ENCODE assay signal across 8 cellular contexts in genomic region chr3:196502775-196503181, GRCh38. TPM values are rescaled to one million over a fixed set of nuclear protein-coding genes. Genes with fewer than 3 reads are reported as not detected.
DNase-seq lines count a peak whose midpoint lies in the region; TF ChIP-seq lines count a peak whose summit lies in the region.

No MANE protein-coding gene starts in this region.

- peak overlapping the region; percentile 98 for H3K18ac ChIP-seq in trophoblast cell (ENCODE audit: low read length)

- H3K9me2 ChIP-seq in SU-DHL-6 (replicated peaks; ENCODE audit: insufficient read depth, low read length) = no peaks in the 10 kb centered on the region

- intact Hi-C loops in cardiac septum (cut with DNase I) = loop anchor here (1.0 to 2.0 kb wide), 2 partner anchors 70 to 215 kb away; partner anchors contain the start of genes PCYT1A and UBXN7

- H4K8ac ChIP-seq in trophoblast cell (ENCODE audit: low read depth, low read length) = peak overlapping the region; percentile 94

- H3K9ac ChIP-seq in SU-DHL-6 (ENCODE audit: low read length) = peak overlapping the region; percentile 84
- peak overlapping the region; percentile 83 for H3K9ac ChIP-seq in trophoblast cell (ENCODE audit: low read length)

- peak overlapping the region; percentile 88 for H2AK5ac ChIP-seq in trophoblast cell (ENCODE audit: low read length)

- H2AFZ ChIP-seq in SU-DHL-6 (ENCODE audit: low read depth, low read length, severe bottlenecking) (no peak overlapping the region), trophoblast cell (ENCODE audit: insufficient read depth, low read length, poor library complexity) (peak overlapping the region; percentile 99)

- peaks cover 4% of the 10 kb centered on the region for H3F3A ChIP-seq in SU-DHL-6 (ENCODE audit: insufficient read depth)

- H3K27me3 ChIP-seq in SU-DHL-6 (ENCODE audit: low read length) = no peaks in the 10 kb centered on the region
- no peaks in the 10 kb centered on the region for H3K27me3 ChIP-seq in trophoblast cell (ENCODE audit: insufficient read depth, low read length)

- H4K12ac ChIP-seq in trophoblast cell (ENCODE audit: low read depth, low read length) = peak overlapping the region; percentile 91

- DNase-seq in AG10803 (ENCODE audit: low read depth) (peak; percentile 85), GM19238 (ENCODE audit: insufficient read length, low spot score) (peak; percentile 16), HT-29 (ENCODE audit: low spot score) (peak; percentile 65), cardiac septum (ENCODE audit: low spot score) (peak; percentile 80), trophoblast cell (peak; percentile 39 to 73)

- peak overlapping the region; percentile 94 for H3K4me3 ChIP-seq in AG10803 (ENCODE audit: low read length)
- peak overlapping the region; percentile 63 for H3K4me3 ChIP-seq in SU-DHL-6 (ENCODE audit: insufficient read depth, low read length, poor library complexity, severe bottlenecking)
- H3K4me3 ChIP-seq in trophoblast cell (ENCODE audit: low read depth, low read length) = peak overlapping the region; percentile 84
- H3K4me3 ChIP-seq in urinary bladder (ENCODE audit: low read depth, low read length) = peak overlapping the region; percentile 87

- peak overlapping the region; percentile 96 for H2BK120ac ChIP-seq in trophoblast cell (ENCODE audit: insufficient read depth, low read length, poor library complexity)

- TF ChIP-seq CTCF in AG10803 (conservative IDR thresholded peaks at IDR 0.05; ENCODE audit: low read length) = no peak; the same call in 1 of the 2 replicates
- no peak for TF ChIP-seq CTCF in SU-DHL-6 (IDR thresholded peaks at IDR 0.05; ENCODE audit: insufficient read depth, low read length, poor library complexity, severe bottlenecking)

- peak overlapping the region; percentile 99 for H3K4ac ChIP-seq in trophoblast cell (ENCODE audit: low read depth, low read length)

- H3K36me3 ChIP-seq in SU-DHL-6 (ENCODE audit: low read length) = peaks cover 6% of the 10 kb centered on the region; the same call in 1 of the 2 replicates
- H3K36me3 ChIP-seq in trophoblast cell (ENCODE audit: control insufficient read depth in 1 of 2, insufficient read depth in 2 of 2, low read length in 2 of 2) = no peaks in the 10 kb centered on the region
- no peaks in the 10 kb centered on the region for H3K36me3 ChIP-seq in urinary bladder (ENCODE audit: insufficient read depth)

- peak overlapping the region; percentile 92 for H4K91ac ChIP-seq in trophoblast cell (ENCODE audit: low read depth, low read length)

- H2BK5ac ChIP-seq in trophoblast cell (ENCODE audit: low read depth, low read length, poor library complexity) = peak overlapping the region; percentile 97

- peak overlapping the region; percentile 69 for H2BK12ac ChIP-seq in trophoblast cell (ENCODE audit: low read length)

- peaks cover 5% of the 10 kb centered on the region in 2 experiments for H3K4me1 ChIP-seq in trophoblast cell (ENCODE audit: control insufficient read depth in 1 of 2, insufficient read depth in 2 of 2, low read length in 2 of 2)
- no peaks in the 10 kb centered on the region for H3K4me1 ChIP-seq in urinary bladder (ENCODE audit: insufficient read depth)

- peak overlapping the region; percentile 91 for H3K27ac ChIP-seq in SU-DHL-6 (ENCODE audit: low read depth, low read length)
- peak overlapping the region; percentile 83 for H3K27ac ChIP-seq in adipose tissue (ENCODE audit: low read depth, low read length)
- H3K27ac ChIP-seq in trophoblast cell (ENCODE audit: low read depth, low read length) = peak overlapping the region; percentile 95
- peak overlapping the region; percentile 95 for H3K27ac ChIP-seq in urinary bladder (ENCODE audit: low read depth)

- peak overlapping the region; percentile 97 for H3K14ac ChIP-seq in trophoblast cell (ENCODE audit: low read length)

- peaks cover 25% of the 10 kb centered on the region for H3K79me1 ChIP-seq in trophoblast cell (ENCODE audit: low read length)

- H3K23ac ChIP-seq in trophoblast cell (ENCODE audit: low read length) = no peak overlapping the region

- H3K4me2 ChIP-seq in SU-DHL-6 (ENCODE audit: low read depth, low read length, poor library complexity, severe bottlenecking) (peak overlapping the region; percentile 90), trophoblast cell (ENCODE audit: low read length) (peak overlapping the region; percentile 65)

- peaks cover 12% of the 10 kb centered on the region; the same call in 1 of the 2 replicates for H3K9me3 ChIP-seq in SU-DHL-6 (ENCODE audit: insufficient read depth, low read length)
- H3K9me3 ChIP-seq in trophoblast cell (ENCODE audit: insufficient read depth, low read depth, low read length) = no peaks in the 10 kb centered on the region

- peaks cover 10% of the 10 kb centered on the region; the same call in 1 of the 2 replicates for H4K20me1 ChIP-seq in SU-DHL-6 (ENCODE audit: low read depth, low read length)

- 0% methylated on average over 26 of the region's 26 CpGs for WGBS in adipose tissue, 3 donors
- no CpG with 5 or more reads among the region's 26 CpGs for WGBS in trophoblast cell (ENCODE audit: extremely low coverage, insufficient coverage, insufficient read length)
- under 1% methylated on average over 26 of the region's 26 CpGs for WGBS in urinary bladder

- H3K79me2 ChIP-seq in SU-DHL-6 (ENCODE audit: insufficient read depth, low read length) (peaks cover 56% of the 10 kb centered on the region), trophoblast cell (ENCODE audit: control insufficient read depth, insufficient read depth, low read length, poor library complexity) (peaks cover 33% of the 10 kb centered on the region)

RNA-seq across cellular contexts. Expression of gene RNF168, which starts 0.8 kb away (rescaled TPM):
- total RNA-seq in HT-29 (2014; rRNA removed; shearing (Covaris generic)) = 19.4 and 19.5 TPM in 2 replicates
- polyA plus RNA-seq in adipose tissue = 1 to 10 TPM; 3.2 to 9.6 (median 7.2) TPM
- total RNA-seq in cardiac septum = 21.8 TPM
- polyA plus RNA-seq in trophoblast cell (2013) = 16.5 and 17.0 TPM in 2 replicates
- 20.6 TPM for total RNA-seq in urinary bladder
- 8.2 TPM for polyA plus RNA-seq in urinary bladder

RNA-seq across cellular contexts. Expression of gene SMCO1, which starts 12.4 kb away (rescaled TPM):
- total RNA-seq in HT-29 (2014; rRNA removed; shearing (Covaris generic)) = not detected in 2 replicates
- not detected for polyA plus RNA-seq in adipose tissue
- total RNA-seq in cardiac septum = 28.7 TPM
- polyA plus RNA-seq in trophoblast cell (2013) = not detected in 2 replicates
- total RNA-seq in urinary bladder = not detected
- polyA plus RNA-seq in urinary bladder = not detected

Comparison
In these comparisons a context has a peak if more than half of its experiments do, and no peak if none do; other contexts are left out.
1. Peak in every context shown above with its lines: DNase-seq, H3K4me3 ChIP-seq and H3K27ac ChIP-seq.
2. DNase-seq: peak in every context shown above with its lines; median percentile 85 in AG10803; 80 in cardiac septum; 65 in HT-29; 56 in trophoblast cell; 16 in GM19238.
3. RNA of gene SMCO1, which starts 12.4 kb away (total RNA-seq): 28.7 TPM in cardiac septum (single experiment); not detected in HT-29 and not detected in urinary bladder (single experiment); every median in the first group is over 10 times any median in the second.